In the genomic region with DNA sequence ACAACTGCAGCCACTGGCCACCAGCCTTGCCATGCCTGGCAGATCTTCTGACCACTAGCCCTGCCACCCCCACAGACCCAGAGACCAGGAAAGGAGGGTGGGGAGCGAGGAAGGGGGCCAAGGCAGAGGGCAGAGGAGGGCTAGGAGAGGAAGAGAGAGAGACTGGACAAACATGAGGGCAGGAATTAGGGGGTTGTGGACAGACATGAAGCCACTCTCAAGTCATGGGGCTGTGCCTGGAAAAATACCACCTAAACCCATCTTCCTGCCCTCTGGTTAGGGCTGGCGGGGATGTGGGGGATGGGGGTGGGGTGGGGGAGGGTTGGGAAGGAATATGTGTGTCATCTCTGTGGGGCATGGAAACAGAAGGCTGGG, we compare ENCODE assay signal across 10 cellular contexts. TPM values are rescaled to one million over a fixed set of nuclear protein-coding genes. Genes with fewer than 3 reads are reported as not detected.
DNase-seq lines count a peak whose midpoint lies in the region; ATAC-seq and TF ChIP-seq lines count a peak whose summit lies in the region.
"Had no signal": no experiment of that assay in that cellular context is flagged by ENCODE, and none has a peak within 500 bp of the region (broad histone marks: within the 10 kb centered on the region; RNA-seq: fewer than 3 reads in every experiment).

No MANE protein-coding gene starts in this region.

- no peaks in the 10 kb centered on the region for H3K27me3 Mint-ChIP-seq in Caco-2 (ENCODE audit: insufficient read depth, unreplicated experiment)

- H3K27ac Mint-ChIP-seq in Caco-2 (ENCODE audit: unreplicated experiment) = no peak overlapping the region

- H3K9me3 ChIP-seq in Caco-2 (no peaks in the 10 kb centered on the region), OCI-LY7 (ENCODE audit: low read length) (no peaks in the 10 kb centered on the region), psoas muscle (no peaks in the 10 kb centered on the region)

- DNase-seq in Caco-2 = no peak
- DNase-seq in OCI-LY7 (ENCODE audit: low spot score) = no peak
- DNase-seq in epithelial cell of proximal tubule (ENCODE audit: low read depth) = no peak
- DNase-seq in psoas muscle = no peak
- no peak for DNase-seq in head of caudate nucleus

- H3K4me2 ChIP-seq in OCI-LY7 (ENCODE audit: low read length) = peak overlapping the region; percentile 69

- H3K4me1 Mint-ChIP-seq in Caco-2 (ENCODE audit: low read depth, unreplicated experiment) = peaks cover 9% of the 10 kb centered on the region

- H3K9me3 Mint-ChIP-seq in Caco-2 (ENCODE audit: unreplicated experiment) = no peaks in the 10 kb centered on the region

- TF ChIP-seq CTCF in Caco-2 (IDR thresholded peaks at IDR 0.05; ENCODE audit: insufficient read depth in 1 of 2, low read depth in 1 of 2, low read length in 1 of 2, severe bottlenecking in 1 of 2, unreplicated experiment in 1 of 2) (no peak), OCI-LY7 (conservative IDR thresholded peaks at IDR 0.05; ENCODE audit: low read length) (no peak), epithelial cell of proximal tubule (conservative IDR thresholded peaks at IDR 0.05; ENCODE audit: low read depth, low read length) (no peak), psoas muscle (IDR thresholded peaks at IDR 0.05) (no peak)

- 72 to 83% (median 81%) methylated on average over 2 of the region's 2 CpGs for WGBS in psoas muscle, 3 donors

- H3K4me3 Mint-ChIP-seq in Caco-2 (ENCODE audit: unreplicated experiment) = peak overlapping the region; percentile 89

- peaks cover 12% of the 10 kb centered on the region for H3K36me3 Mint-ChIP-seq in Caco-2 (ENCODE audit: insufficient read depth, unreplicated experiment)
- H3K36me3 Mint-ChIP-seq: activated naive CD8-positive, alpha-beta T cell had no signal

- H2AFZ ChIP-seq in OCI-LY7 (ENCODE audit: low read length) = no peak overlapping the region

- ATAC-seq in psoas muscle = no peak
- no peak for ATAC-seq in HG03342 (IDR thresholded peaks at IDR 0.05; ENCODE audit: unreplicated experiment)
- no peak for ATAC-seq in GM21447 (IDR thresholded peaks at IDR 0.05; ENCODE audit: unreplicated experiment)
- ATAC-seq in GM18511 (IDR thresholded peaks at IDR 0.05; ENCODE audit: unreplicated experiment) = no peak

- no peaks in the 10 kb centered on the region for H3K36me3 ChIP-seq in Caco-2 (ENCODE audit: control insufficient read depth, insufficient read depth, low read length)
- H3K36me3 ChIP-seq in OCI-LY7 (ENCODE audit: insufficient read depth, low read length) = no peaks in the 10 kb centered on the region; the same call in 1 of the 2 replicates
- H3K36me3 ChIP-seq in psoas muscle (ENCODE audit: insufficient read depth in 1 of 2, low read depth in 1 of 2) = no peaks in the 10 kb centered on the region

- no peaks in the 10 kb centered on the region for H3K27me3 ChIP-seq in Caco-2 (replicated peaks; ENCODE audit: control insufficient read depth, insufficient read depth, low read length)
- no peaks in the 10 kb centered on the region for H3K27me3 ChIP-seq in psoas muscle (ENCODE audit: insufficient read depth in 3 of 3, low read length in 2 of 3)

- CTCF ChIA-PET in Caco-2 (lab: Charles Lee) (interaction anchor here (0.6 to 1.6 kb wide), 5 partner anchors 9 to 584 kb away, joined by 3 to 13 read pairs (median 5); no protein-coding TSS in a partner anchor), OCI-LY7 (lab: Charles Lee; ENCODE audit: unreplicated experiment) (interaction anchor here (0.6 to 0.7 kb wide), 8 partner anchors 26 to 586 kb away, joined by 3 to 9 read pairs (median 4); no protein-coding TSS in a partner anchor)

- H3K4me1 ChIP-seq in Caco-2 (peaks cover 47% of the 10 kb centered on the region), OCI-LY7 (ENCODE audit: insufficient read depth, low read length, poor library complexity, severe bottlenecking) (peaks cover 79% of the 10 kb centered on the region), psoas muscle (peaks cover 59% of the 10 kb centered on the region)

- H3K4me3 ChIP-seq in Caco-2 (ENCODE audit: low read depth, low read length) = no peak overlapping the region
- H3K4me3 ChIP-seq in OCI-LY7 (ENCODE audit: low read depth, low read length, poor library complexity, severe bottlenecking) = no peak overlapping the region
- peak overlapping the region; percentile 27 for H3K4me3 ChIP-seq in epithelial cell of proximal tubule (ENCODE audit: low read depth, low read length)
- peak overlapping the region; percentile 22 for H3K4me3 ChIP-seq in psoas muscle

- POLR2A ChIA-PET in Caco-2 (lab: Charles Lee) (interaction anchor here (0.6 to 0.7 kb wide), 2 partner anchors 53 to 110 kb away, joined by 3 read pairs; no protein-coding TSS in a partner anchor), OCI-LY7 (lab: Charles Lee) (interaction anchor here (0.6 kb wide), 3 partner anchors 29 to 793 kb away, joined by 3 to 6 read pairs (median 3); no protein-coding TSS in a partner anchor)

- H3K27ac ChIP-seq in OCI-LY7 (ENCODE audit: low read depth, low read length, poor library complexity, severe bottlenecking) = no peak overlapping the region
- H3K27ac ChIP-seq in psoas muscle = peak overlapping the region; percentile 87

- H3K9me2 ChIP-seq in OCI-LY7 (ENCODE audit: insufficient read depth, low read length) = no peaks in the 10 kb centered on the region

- intact Hi-C loops in Caco-2 (cut with micrococcal nuclease; ENCODE audit: unreplicated experiment) = loop anchor here (1.0 kb wide), 1 partner anchor 12 kb away; no protein-coding TSS in a partner anchor
- intact Hi-C loops in OCI-LY7 (cut with micrococcal nuclease; ENCODE audit: unreplicated experiment) = loop anchor here (2.0 to 10.0 kb wide), 4 partner anchors 13 to 517 kb away; a partner anchor contains a TSS
- intact Hi-C loops in psoas muscle (cut with DNase I) = no loop called here
- intact Hi-C loops in head of caudate nucleus (cut with DNase I) = no loop called here

- peaks cover 10% of the 10 kb centered on the region for H4K20me1 ChIP-seq in OCI-LY7 (ENCODE audit: insufficient read depth, low read length)

- peaks cover 27% of the 10 kb centered on the region for H3K79me2 ChIP-seq in OCI-LY7 (ENCODE audit: insufficient read depth, low read depth, low read length)

- BruUV-seq in Caco-2 (replicated peaks; lab: Mats Ljungman, UMichigan) (no TSS peak), OCI-LY7 (replicated peaks; lab: Mats Ljungman, UMichigan) (no TSS peak)

RNA-seq across cellular contexts. Expression of a gene that starts 1.4 kb away (rescaled TPM):
- total RNA-seq in Caco-2 (2022) = 80.7 and 81.3 TPM in 2 replicates
- 51.5 and 52.6 TPM in 2 replicates for total RNA-seq in OCI-LY7 (2014; rRNA removed; shearing (Covaris generic))
- 54.1 and 64.6 TPM in 2 replicates for total RNA-seq in OCI-LY7 (2022)
- total RNA-seq in epithelial cell of proximal tubule = 47.6 and 78.6 TPM in 2 replicates
- total RNA-seq in psoas muscle = 10 to 100 TPM; 29.6 to 80.7 (median 41.6) TPM
- 10 to 100 TPM; 29.1 to 39.7 (median 39.1) TPM for polyA plus RNA-seq in psoas muscle

RNA-seq across cellular contexts. Expression of a gene that starts 5.2 kb away (rescaled TPM):
- total RNA-seq in Caco-2 (2022) (not detected in 2 replicates), OCI-LY7 (2022) (not detected in 2 replicates), epithelial cell of proximal tubule (not detected in 2 replicates), psoas muscle (under 1 TPM in 3 of 4 donors, not detected in 1; 0.34 to 0.54 (median 0.36) TPM)
- not detected in 2 replicates for total RNA-seq in OCI-LY7 (2014; rRNA removed; shearing (Covaris generic))
- under 1 TPM in 2 of 3 donors, not detected in 1; 0.09 to 0.61 TPM for polyA plus RNA-seq in psoas muscle
- total RNA-seq: renal cortical epithelial cell had no signal

RNA-seq across cellular contexts. Expression of a gene that starts 25.0 kb away (rescaled TPM):
- 967 and 1,046 TPM in 2 replicates for total RNA-seq in Caco-2 (2022)
- 911 and 1,004 TPM in 2 replicates for total RNA-seq in OCI-LY7 (2014; rRNA removed; shearing (Covaris generic))
- 1,055 and 1,282 TPM in 2 replicates for total RNA-seq in OCI-LY7 (2022)
- total RNA-seq in epithelial cell of proximal tubule = 1,541 and 1,680 TPM in 2 replicates
- total RNA-seq in psoas muscle = 1,000 to 10,000 TPM; 1,150 to 1,595 (median 1,339) TPM
- 1,000 to 10,000 TPM in 2 of 3 donors, 100 to 1,000 TPM in 1; 743 to 1,128 (median 1,033) TPM for polyA plus RNA-seq in psoas muscle

RNA-seq across cellular contexts. Expression of a gene that starts 35.4 kb away (rescaled TPM):
- 44.6 and 44.8 TPM in 2 replicates for total RNA-seq in Caco-2 (2022)
- total RNA-seq in OCI-LY7 (2014; rRNA removed; shearing (Covaris generic)) = 10.1 and 13.9 TPM in 2 replicates
- 15.3 and 16.5 TPM in 2 replicates for total RNA-seq in OCI-LY7 (2022)
- total RNA-seq in epithelial cell of proximal tubule = 70.9 and 76.8 TPM in 2 replicates
- total RNA-seq in psoas muscle = 10 to 100 TPM; 10.9 to 23.3 (median 18.0) TPM
- 10 to 100 TPM; 16.0 to 23.6 (median 20.8) TPM for polyA plus RNA-seq in psoas muscle

RNA-seq across cellular contexts. Expression of a gene that starts 43.4 kb away (rescaled TPM):
- total RNA-seq in Caco-2 (2022) = 8.4 and 10.1 TPM in 2 replicates
- total RNA-seq in OCI-LY7 (2014; rRNA removed; shearing (Covaris generic)) = 27.5 and 43.1 TPM in 2 replicates
- total RNA-seq in OCI-LY7 (2022) = 22.4 and 24.8 TPM in 2 replicates
- 61.6 and 131 TPM in 2 replicates for total RNA-seq in epithelial cell of proximal tubule
- 1 to 10 TPM; 2.1 to 5.0 (median 3.0) TPM for total RNA-seq in psoas muscle
- polyA plus RNA-seq in psoas muscle = 1 to 10 TPM; 2.8 to 5.2 (median 4.0) TPM

Comparison
In these comparisons a context has a peak if more than half of its experiments do, and no peak if none do; other contexts are left out.
1. H3K4me3 ChIP-seq: peak in epithelial cell of proximal tubule (single experiment) and psoas muscle (single experiment); none in Caco-2 (single experiment) and OCI-LY7 (single experiment).
2. intact Hi-C loops: an anchor here in Caco-2 (1.0 kb wide) and OCI-LY7 (2.0 to 10.0 kb wide); none called in psoas muscle and head of caudate nucleus.